In genomic region chr12:65895759-65896656, GRCh38 we compare ENCODE assay signal across 14 cellular contexts.
DNase-seq lines count a peak whose midpoint lies in the region; ATAC-seq and TF ChIP-seq lines count a peak whose summit lies in the region.
"Had no signal": no experiment of that assay in that cellular context is flagged by ENCODE, and none has a peak within 500 bp of the region (broad histone marks: within the 10 kb centered on the region; RNA-seq: fewer than 3 reads in every experiment).

No MANE protein-coding gene starts in this region.

- ATAC-seq in SK-N-SH treated with all-trans-retinoic acid at 6 μM for 48 hours: no peak
- ATAC-seq in omental fat pad (ENCODE audit: low FRiP score): no peak
- ATAC-seq: activated T-cell treated with anti-CD3 and anti-CD28 coated beads, Interleukin-2, amount 50 U/mL, for 4 hours had no signal

- H3K79me2 ChIP-seq in SK-N-SH (ENCODE audit: insufficient read depth): peaks cover 87% of the 10 kb centered on the region
- H3K79me2 ChIP-seq: parathyroid adenoma had no signal

- TF ChIP-seq CTCF in SK-N-SH (IDR thresholded peaks at IDR 0.05) (no peak), testis (IDR thresholded peaks at IDR 0.05) (no peak), omental fat pad (IDR thresholded peaks at IDR 0.05) (no peak)

- H4K20me1 ChIP-seq in SK-N-SH (ENCODE audit: insufficient read depth): peaks cover 77% of the 10 kb centered on the region

- TF ChIP-seq POLR2A in testis (IDR thresholded peaks at IDR 0.05): no peak

- peaks cover 82% of the 10 kb centered on the region for H3F3A ChIP-seq in SK-N-SH (replicated peaks; ENCODE audit: insufficient read depth)

- peak overlapping the region; percentile 79 for H3K4me2 ChIP-seq in SK-N-SH

- no peak overlapping the region for H3K4me3 ChIP-seq in SK-N-SH (ENCODE audit: low read depth in 2 of 2, low read length in 1 of 2)
- H3K4me3 ChIP-seq in ectodermal cell (ENCODE audit: insufficient read depth, low read depth, low read length): no peak overlapping the region
- H3K4me3 ChIP-seq in mesodermal cell (ENCODE audit: extremely low read depth, insufficient read depth, low read length, poor library complexity, severe bottlenecking): no peak overlapping the region
- no peak overlapping the region for H3K4me3 ChIP-seq in testis

- peaks cover 0 to 27% of the 10 kb centered on the region in 2 experiments for H3K36me3 ChIP-seq in SK-N-SH (replicated peaks in 1 of 2; ENCODE audit: control insufficient read depth in 1 of 2, insufficient read depth in 2 of 2, low read length in 1 of 2)
- no peaks in the 10 kb centered on the region for H3K36me3 ChIP-seq in ectodermal cell (ENCODE audit: control insufficient read depth, insufficient read depth, low read length)
- peaks cover 17% of the 10 kb centered on the region for H3K36me3 ChIP-seq in mesodermal cell (ENCODE audit: control insufficient read depth, insufficient read depth, low read length)
- no peaks in the 10 kb centered on the region for H3K36me3 ChIP-seq in testis (ENCODE audit: low read depth, missing control alignments)

- TF ChIP-seq RAD21 in SK-N-SH (IDR thresholded peaks at IDR 0.05; ENCODE audit: low read length): no peak

- H3K27me3 ChIP-seq in SK-N-SH (ENCODE audit: insufficient read depth) (no peaks in the 10 kb centered on the region), ectodermal cell (ENCODE audit: control insufficient read depth, insufficient read depth, low read length, poor library complexity, severe bottlenecking) (no peaks in the 10 kb centered on the region), testis (no peaks in the 10 kb centered on the region)

- H3K4me1 ChIP-seq in SK-N-SH (ENCODE audit: control insufficient read depth in 1 of 2, insufficient read depth in 2 of 2, low read depth in 1 of 2, low read length in 1 of 2) (peaks cover 4 to 75% of the 10 kb centered on the region in 2 experiments), ectodermal cell (ENCODE audit: control insufficient read depth, insufficient read depth, low read length) (peaks cover 58% of the 10 kb centered on the region), mesodermal cell (ENCODE audit: control insufficient read depth, insufficient read depth, low read length, poor library complexity, severe bottlenecking) (peaks cover 75% of the 10 kb centered on the region), testis (peaks cover 8% of the 10 kb centered on the region)
- H3K4me1 ChIP-seq: parathyroid adenoma had no signal

- DNase-seq in SK-N-SH (no peak), putamen (ENCODE audit: low spot score) (no peak), SIG-M5 treated with dmso at 0.1 percent for 504 hours (lab: John Stamatoyannopoulos, UW; ENCODE audit: unreplicated experiment) (no peak), testis (no peak), omental fat pad (ENCODE audit: low spot score) (no peak)
- DNase-seq: 8988T; activated T-cell treated with anti-CD3 and anti-CD28 coated beads, Interleukin-2, amount 50 U/mL, for 4 hours; caudate nucleus; head of caudate nucleus; NCI-H1092 treated with DMSO at 0.1 percent for 48 hours had no signal

- H2AFZ ChIP-seq in SK-N-SH (ENCODE audit: low read depth): no peak overlapping the region
- H2AFZ ChIP-seq: parathyroid adenoma had no signal

- POLR2A ChIA-PET in SK-N-SH (lab: Yijun Ruan, JAX): no interaction called here

- no peak for TF ChIP-seq EP300 in SK-N-SH (IDR thresholded peaks at IDR 0.05; ENCODE audit: borderline replicate concordance in 1 of 2, low read depth in 1 of 2, low read length in 1 of 2)

- no peaks in the 10 kb centered on the region for H3K9me3 ChIP-seq in SK-N-SH
- H3K9me3 ChIP-seq in ectodermal cell (ENCODE audit: control insufficient read depth, low read length): no peaks in the 10 kb centered on the region
- H3K9me3 ChIP-seq in mesodermal cell (ENCODE audit: control insufficient read depth, low read length): peaks cover 3% of the 10 kb centered on the region
- no peaks in the 10 kb centered on the region for H3K9me3 ChIP-seq in testis

- CTCF ChIA-PET in SK-N-SH (lab: Yijun Ruan, JAX): no interaction called here

- H3K27ac ChIP-seq in SK-N-SH (ENCODE audit: low read depth in 2 of 2, low read length in 1 of 2) (peak overlapping the region; percentile 90 to 100), ectodermal cell (ENCODE audit: insufficient read depth, low read depth, low read length, poor library complexity, severe bottlenecking) (peak overlapping the region; percentile 92), mesodermal cell (ENCODE audit: low read depth, low read length, severe bottlenecking) (peak overlapping the region; percentile 99), testis (no peak overlapping the region)
- H3K27ac ChIP-seq: parathyroid adenoma had no signal

- intact Hi-C loops in testis (cut with DNase I; ENCODE audit: low total_unique reads): no loop called here

- H3K9me2 ChIP-seq in SK-N-SH: no peaks in the 10 kb centered on the region

- 31% methylated on average over 8 of the region's 8 CpGs for WGBS in SK-N-SH (ENCODE audit: low lambda C conversion rate)
- 28 to 29% methylated on average over 8 of the region's 8 CpGs for WGBS in ectodermal cell, 2 experiments
- 16 to 22% methylated on average over 2 to 3 of the region's 8 CpGs for WGBS in mesodermal cell (ENCODE audit: insufficient coverage in 2 of 2), 2 experiments
- 67 to 77% methylated on average over 8 of the region's 8 CpGs for WGBS in testis, 2 donors

- H3K9ac ChIP-seq in SK-N-SH: peak overlapping the region; percentile 90; the same call in 1 of the 2 replicates
- H3K9ac ChIP-seq: parathyroid adenoma had no signal

TF ChIP-seq in SK-N-SH, 30 proteins besides CTCF, POLR2A, EP300 and RAD21:
- TF ChIP-seq RXRA (IDR thresholded peaks at IDR 0.05; ENCODE audit: borderline replicate concordance, low read depth): no peak
- no peak for TF ChIP-seq USF2 (IDR thresholded peaks at IDR 0.05; ENCODE audit: borderline replicate concordance, low read depth, low read length)
- peak; percentile 51 for TF ChIP-seq PBX3 (IDR thresholded peaks at IDR 0.05)
- 0 out of 2 replicates have a peak, but pooled peaks have one; percentile 11 for TF ChIP-seq NFIC (IDR thresholded peaks at IDR 0.05; ENCODE audit: borderline replicate concordance)
- peak; percentile 73 for TF ChIP-seq TEAD4 (IDR thresholded peaks at IDR 0.05; ENCODE audit: borderline replicate concordance, insufficient read depth)
- TF ChIP-seq POLR2AphosphoS5 (IDR thresholded peaks at IDR 0.05; ENCODE audit: low read depth, low read length): 0 out of 2 replicates have a peak, but pooled peaks have one; percentile 2
- 0 out of 2 replicates have a peak, but pooled peaks have one; percentile 19 for TF ChIP-seq MAX (IDR thresholded peaks at IDR 0.05; ENCODE audit: low read depth)

TF ChIP-seq in SK-N-SH treated with all-trans-retinoic acid at 6 μM for 48 hours, 23 proteins besides CTCF, POLR2A, EP300 and RAD21 (continues in another document):
- TF ChIP-seq ZFP3 (CRISPR knock-in tag; IDR thresholded peaks at IDR 0.05) (no peak), CSRNP3 (CRISPR knock-in tag; IDR thresholded peaks at IDR 0.05) (no peak), POU6F1 (CRISPR knock-in tag; IDR thresholded peaks at IDR 0.05; ENCODE audit: borderline replicate concordance, low read depth) (no peak), PPARA (CRISPR knock-in tag; IDR thresholded peaks at IDR 0.05; ENCODE audit: borderline replicate concordance) (no peak), ESRRG (CRISPR knock-in tag; IDR thresholded peaks at IDR 0.05) (no peak), CREB5 (CRISPR knock-in tag; IDR thresholded peaks at IDR 0.05; ENCODE audit: low read depth) (no peak)

Comparison
In these comparisons a context has a peak if more than half of its experiments do, and no peak if none do; other contexts are left out.
1. H3K27ac ChIP-seq: peak in SK-N-SH (2 of 2), ectodermal cell (single experiment) and mesodermal cell (single experiment); none in testis (0 of 2).